Comparison of ENCODE assay signal across 8 cellular contexts in genomic region chr16:77211880-77212735, GRCh38. TPM values are rescaled to one million over a fixed set of nuclear protein-coding genes. Genes with fewer than 3 reads are reported as not detected.
DNase-seq lines count a peak whose midpoint lies in the region; ATAC-seq and TF ChIP-seq lines count a peak whose summit lies in the region.

No MANE protein-coding gene starts in this region.

- peak overlapping the region; percentile 82 for H2AFZ ChIP-seq in trophoblast cell (ENCODE audit: insufficient read depth, low read length, poor library complexity)

- CTCF ChIA-PET in CD8-positive, alpha-beta memory T cell (lab: Charles Lee) = no interaction called here

- TF ChIP-seq CTCF in fibroblast of the aortic adventitia (IDR thresholded peaks at IDR 0.05; ENCODE audit: insufficient read depth, low read length) = no peak

- no peaks in the 10 kb centered on the region for H3K36me3 ChIP-seq in CD8-positive, alpha-beta memory T cell (ENCODE audit: insufficient read depth, low read length)
- H3K36me3 ChIP-seq in trophoblast cell (ENCODE audit: control insufficient read depth in 1 of 2, insufficient read depth in 2 of 2, low read length in 2 of 2) (no peaks in the 10 kb centered on the region), urinary bladder (ENCODE audit: insufficient read depth) (no peaks in the 10 kb centered on the region)

- ATAC-seq in GM19455 (IDR thresholded peaks at IDR 0.05; ENCODE audit: unreplicated experiment) (peak; percentile 71), HG03571 (IDR thresholded peaks at IDR 0.05; ENCODE audit: unreplicated experiment) (peak; percentile 59)
- peak; percentile 81 to 84 for ATAC-seq in activated T-cell treated with anti-CD3 and anti-CD28 coated beads, Interleukin-2, amount 50 U/mL, for 4 hours

- peaks cover 11% of the 10 kb centered on the region for H3K4me1 ChIP-seq in CD8-positive, alpha-beta memory T cell (ENCODE audit: insufficient read depth, low read length)
- H3K4me1 ChIP-seq in trophoblast cell (ENCODE audit: control insufficient read depth in 1 of 2, insufficient read depth in 2 of 2, low read length in 2 of 2) (peaks cover 8 to 14% of the 10 kb centered on the region in 2 experiments), urinary bladder (ENCODE audit: insufficient read depth) (no peaks in the 10 kb centered on the region)

- H2BK120ac ChIP-seq in trophoblast cell (ENCODE audit: insufficient read depth, low read length, poor library complexity) = peak overlapping the region; percentile 74

- H3K9ac ChIP-seq in trophoblast cell (ENCODE audit: low read length) = peak overlapping the region; percentile 79

- no peak overlapping the region for H2BK12ac ChIP-seq in trophoblast cell (ENCODE audit: low read length)

- peaks cover 13 to 17% (median 14%) of the 10 kb centered on the region in 3 donors for H3K4me1 Mint-ChIP-seq in CD8-positive, alpha-beta memory T cell
- peaks cover 13% of the 10 kb centered on the region for H3K4me1 Mint-ChIP-seq in activated T-cell treated with anti-CD3 and anti-CD28 coated beads, Interleukin-2, amount 50 U/mL, for 4 hours (ENCODE audit: low read depth)

- peak overlapping the region; percentile 78 for H3K4me2 ChIP-seq in trophoblast cell (ENCODE audit: low read length)

- H3K79me2 ChIP-seq in trophoblast cell (ENCODE audit: control insufficient read depth, insufficient read depth, low read length, poor library complexity) = peaks cover 2% of the 10 kb centered on the region

- H3K18ac ChIP-seq in trophoblast cell (ENCODE audit: low read length) = peak overlapping the region; percentile 89

- H3K27me3 Mint-ChIP-seq in CD8-positive, alpha-beta memory T cell = peaks cover 0 to 4% of the 10 kb centered on the region in 2 donors
- no peaks in the 10 kb centered on the region for H3K27me3 Mint-ChIP-seq in activated T-cell treated with anti-CD3 and anti-CD28 coated beads, Interleukin-2, amount 50 U/mL, for 4 hours (ENCODE audit: low read depth)

- H3K4me3 Mint-ChIP-seq in CD8-positive, alpha-beta memory T cell = peak overlapping the region; percentile 80 to 95 (median 86)
- H3K4me3 Mint-ChIP-seq in activated T-cell treated with anti-CD3 and anti-CD28 coated beads, Interleukin-2, amount 50 U/mL, for 4 hours = peak overlapping the region; percentile 79

- no CpG with 5 or more reads among the region's 66 CpGs for WGBS in trophoblast cell (ENCODE audit: extremely low coverage, insufficient coverage, insufficient read length)
- 2% methylated on average over 66 of the region's 66 CpGs for WGBS in urinary bladder

- no peaks in the 10 kb centered on the region for H3K9me3 ChIP-seq in CD8-positive, alpha-beta memory T cell (ENCODE audit: low read length)
- H3K9me3 ChIP-seq in trophoblast cell (ENCODE audit: insufficient read depth, low read depth, low read length) = peaks cover 2% of the 10 kb centered on the region

- no peak overlapping the region for H3K23ac ChIP-seq in trophoblast cell (ENCODE audit: low read length)

- peak overlapping the region; percentile 63 for H3K4me3 ChIP-seq in CD8-positive, alpha-beta memory T cell (ENCODE audit: low read length)
- H3K4me3 ChIP-seq in fibroblast of the aortic adventitia (ENCODE audit: low read depth, low read length) (peak overlapping the region; percentile 60), trophoblast cell (ENCODE audit: low read depth, low read length) (peak overlapping the region; percentile 79), urinary bladder (ENCODE audit: low read depth, low read length) (peak overlapping the region; percentile 74)

- peak overlapping the region; percentile 72 for H4K91ac ChIP-seq in trophoblast cell (ENCODE audit: low read depth, low read length)

- no peaks in the 10 kb centered on the region for H3K9me3 Mint-ChIP-seq in CD8-positive, alpha-beta memory T cell
- no peaks in the 10 kb centered on the region for H3K9me3 Mint-ChIP-seq in activated T-cell treated with anti-CD3 and anti-CD28 coated beads, Interleukin-2, amount 50 U/mL, for 4 hours

- H2AK5ac ChIP-seq in trophoblast cell (ENCODE audit: low read length) = no peak overlapping the region

- H4K8ac ChIP-seq in trophoblast cell (ENCODE audit: low read depth, low read length) = peak overlapping the region; percentile 66

- peak overlapping the region; percentile 49 for H4K12ac ChIP-seq in trophoblast cell (ENCODE audit: low read depth, low read length)

- H3K27ac Mint-ChIP-seq in CD8-positive, alpha-beta memory T cell = peak overlapping the region in 5 of 8 donors; percentile 71 to 91 (median 84)

- peaks cover 0 to 3% (median 0%) of the 10 kb centered on the region in 3 donors for H3K36me3 Mint-ChIP-seq in CD8-positive, alpha-beta memory T cell
- H3K36me3 Mint-ChIP-seq in activated T-cell treated with anti-CD3 and anti-CD28 coated beads, Interleukin-2, amount 50 U/mL, for 4 hours (ENCODE audit: insufficient read depth) = no peaks in the 10 kb centered on the region

- peaks cover 7% of the 10 kb centered on the region for H3K79me1 ChIP-seq in trophoblast cell (ENCODE audit: low read length)

- H2BK5ac ChIP-seq in trophoblast cell (ENCODE audit: low read depth, low read length, poor library complexity) = peak overlapping the region; percentile 26

- DNase-seq in CD8-positive, alpha-beta memory T cell = peak; percentile 69 to 81 (median 74)
- peak; percentile 70 for DNase-seq in NOMO-1 treated with dmso at 0.1 percent for 144 hours (lab: John Stamatoyannopoulos, UW; ENCODE audit: unreplicated experiment)
- DNase-seq in activated T-cell treated with anti-CD3 and anti-CD28 coated beads, Interleukin-2, amount 50 U/mL, for 4 hours = peak; percentile 72
- no peak for DNase-seq in fibroblast of the aortic adventitia (ENCODE audit: low read depth)
- peak; percentile 54 to 63 for DNase-seq in trophoblast cell

- peak overlapping the region; percentile 43 for H3K14ac ChIP-seq in trophoblast cell (ENCODE audit: low read length)

- POLR2A ChIA-PET in CD8-positive, alpha-beta memory T cell (lab: Charles Lee) = interaction anchor here (0.6 to 1.7 kb wide), 3 partner anchors 9 to 42 kb away, joined by 3 to 7 read pairs (median 6); partner anchors contain the start of gene MON1B

- peak overlapping the region; percentile 35 for H3K4ac ChIP-seq in trophoblast cell (ENCODE audit: low read depth, low read length)

- no peaks in the 10 kb centered on the region for H3K27me3 ChIP-seq in CD8-positive, alpha-beta memory T cell (ENCODE audit: insufficient read depth, low read length, poor library complexity, severe bottlenecking)
- no peaks in the 10 kb centered on the region for H3K27me3 ChIP-seq in trophoblast cell (ENCODE audit: insufficient read depth, low read length)

- H3K27ac ChIP-seq in CD8-positive, alpha-beta memory T cell (ENCODE audit: low read depth, low read length) = peak overlapping the region; percentile 54
- H3K27ac ChIP-seq in trophoblast cell (ENCODE audit: low read depth, low read length) = peak overlapping the region; percentile 40
- peak overlapping the region; percentile 55 for H3K27ac ChIP-seq in urinary bladder (ENCODE audit: low read depth)

RNA-seq across cellular contexts. Expression of gene SYCE1L, which starts 12.9 kb away (rescaled TPM):
- total RNA-seq in CD8-positive, alpha-beta memory T cell = 1 to 10 TPM; 3.9 to 4.6 TPM
- 3.9 TPM for polyA plus RNA-seq in CD8-positive, alpha-beta memory T cell
- 1 to 10 TPM; 1.2 to 1.6 (median 1.3) TPM for total RNA-seq in activated T-cell treated with anti-CD3 and anti-CD28 coated beads, Interleukin-2, amount 50 U/mL, for 4 hours
- total RNA-seq in fibroblast of the aortic adventitia (ENCODE audit: low replicate concordance) (0.09 and 1.6 TPM in 2 replicates), urinary bladder (0.90 TPM)
- 6.5 and 7.5 TPM in 2 replicates for polyA plus RNA-seq in trophoblast cell (2013)
- 4.3 TPM for polyA plus RNA-seq in urinary bladder

RNA-seq across cellular contexts. Expression of gene MON1B, which starts 21.1 kb away (rescaled TPM):
- 10 to 100 TPM; 55.0 to 60.2 TPM for total RNA-seq in CD8-positive, alpha-beta memory T cell
- polyA plus RNA-seq in CD8-positive, alpha-beta memory T cell = 59.5 TPM
- 10 to 100 TPM; 67.6 to 71.3 (median 70.0) TPM for total RNA-seq in activated T-cell treated with anti-CD3 and anti-CD28 coated beads, Interleukin-2, amount 50 U/mL, for 4 hours
- 12.3 and 17.2 TPM in 2 replicates for total RNA-seq in fibroblast of the aortic adventitia (ENCODE audit: low replicate concordance)
- polyA plus RNA-seq in trophoblast cell (2013) = 37.5 and 38.8 TPM in 2 replicates
- 5.5 TPM for total RNA-seq in urinary bladder
- 24.1 TPM for polyA plus RNA-seq in urinary bladder
